ENCODE assay signal across 1 cellular context in the genomic region with DNA sequence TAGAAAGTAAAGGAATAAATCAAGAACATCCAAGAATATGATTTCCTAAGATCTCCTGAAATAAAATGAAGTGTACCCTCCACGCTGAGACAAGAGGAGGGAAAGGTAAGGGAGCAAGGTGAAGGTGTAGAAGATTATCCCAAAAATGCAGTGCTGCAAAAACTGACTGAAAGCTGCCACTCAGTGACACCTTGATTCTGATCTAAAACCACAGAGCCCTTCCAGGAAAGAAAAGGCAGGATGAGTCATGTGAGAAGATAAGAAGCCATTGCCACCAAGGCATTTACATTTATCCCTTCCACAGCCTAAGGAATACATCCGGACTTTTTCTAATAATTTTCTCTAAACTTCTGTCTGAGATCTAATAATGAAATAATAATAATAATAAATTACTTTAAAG.
TF ChIP-seq lines count a peak whose summit lies in the region.

No MANE protein-coding gene starts in this region.

TF ChIP-seq in K562, 482 proteins besides CTCF, POLR2A, EP300 and RAD21 (continued from another document and continues in another):
- TF ChIP-seq, protein P1, sequence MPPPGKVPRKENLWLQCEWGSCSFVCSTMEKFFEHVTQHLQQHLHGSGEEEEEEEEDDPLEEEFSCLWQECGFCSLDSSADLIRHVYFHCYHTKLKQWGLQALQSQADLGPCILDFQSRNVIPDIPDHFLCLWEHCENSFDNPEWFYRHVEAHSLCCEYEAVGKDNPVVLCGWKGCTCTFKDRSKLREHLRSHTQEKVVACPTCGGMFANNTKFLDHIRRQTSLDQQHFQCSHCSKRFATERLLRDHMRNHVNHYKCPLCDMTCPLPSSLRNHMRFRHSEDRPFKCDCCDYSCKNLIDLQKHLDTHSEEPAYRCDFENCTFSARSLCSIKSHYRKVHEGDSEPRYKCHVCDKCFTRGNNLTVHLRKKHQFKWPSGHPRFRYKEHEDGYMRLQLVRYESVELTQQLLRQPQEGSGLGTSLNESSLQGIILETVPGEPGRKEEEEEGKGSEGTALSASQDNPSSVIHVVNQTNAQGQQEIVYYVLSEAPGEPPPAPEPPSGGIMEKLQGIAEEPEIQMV (tag; conservative IDR thresholded peaks at IDR 0.05; ENCODE audit: low read depth), result no peak
- TF ChIP-seq, protein P2, sequence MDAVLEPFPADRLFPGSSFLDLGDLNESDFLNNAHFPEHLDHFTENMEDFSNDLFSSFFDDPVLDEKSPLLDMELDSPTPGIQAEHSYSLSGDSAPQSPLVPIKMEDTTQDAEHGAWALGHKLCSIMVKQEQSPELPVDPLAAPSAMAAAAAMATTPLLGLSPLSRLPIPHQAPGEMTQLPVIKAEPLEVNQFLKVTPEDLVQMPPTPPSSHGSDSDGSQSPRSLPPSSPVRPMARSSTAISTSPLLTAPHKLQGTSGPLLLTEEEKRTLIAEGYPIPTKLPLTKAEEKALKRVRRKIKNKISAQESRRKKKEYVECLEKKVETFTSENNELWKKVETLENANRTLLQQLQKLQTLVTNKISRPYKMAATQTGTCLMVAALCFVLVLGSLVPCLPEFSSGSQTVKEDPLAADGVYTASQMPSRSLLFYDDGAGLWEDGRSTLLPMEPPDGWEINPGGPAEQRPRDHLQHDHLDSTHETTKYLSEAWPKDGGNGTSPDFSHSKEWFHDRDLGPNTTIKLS (IDR thresholded peaks at IDR 0.05; ENCODE audit: borderline replicate concordance, low read depth), result no peak
- TF ChIP-seq, protein P3, sequence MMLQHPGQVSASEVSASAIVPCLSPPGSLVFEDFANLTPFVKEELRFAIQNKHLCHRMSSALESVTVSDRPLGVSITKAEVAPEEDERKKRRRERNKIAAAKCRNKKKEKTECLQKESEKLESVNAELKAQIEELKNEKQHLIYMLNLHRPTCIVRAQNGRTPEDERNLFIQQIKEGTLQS (IDR thresholded peaks at IDR 0.05), result peak; percentile 85
- TF ChIP-seq, protein P3 (CRISPR knock-in tag; conservative IDR thresholded peaks at IDR 0.05), result no peak
- TF ChIP-seq ZNF165 (CRISPR knock-in tag; IDR thresholded peaks at IDR 0.05; ENCODE audit: borderline replicate concordance) (no peak), SOX6 (IDR thresholded peaks at IDR 0.05) (peak; percentile 43; the same call in 1 of the 2 replicates), SLC30A9 (CRISPR knock-in tag; IDR thresholded peaks at IDR 0.05) (no peak), ZNF134 (CRISPR knock-in tag; conservative IDR thresholded peaks at IDR 0.05) (no peak), SNIP1 (IDR thresholded peaks at IDR 0.05; ENCODE audit: low read depth) (no peak), SMARCA4 (IDR thresholded peaks at IDR 0.05) (peak; percentile 90), POLR3G (IDR thresholded peaks at IDR 0.05; ENCODE audit: extremely low read depth, insufficient read length, insufficient replicate concordance) (no peak), STAT5B (CRISPR knock-in tag; IDR thresholded peaks at IDR 0.05) (no peak), PHF20 (IDR thresholded peaks at IDR 0.05; ENCODE audit: partially characterized antibody) (no peak), ZNF224 (CRISPR knock-in tag; IDR thresholded peaks at IDR 0.05) (no peak), ESRRA (IDR thresholded peaks at IDR 0.05; ENCODE audit: borderline replicate concordance, low read depth) (peak; percentile 74; the same call in 1 of the 2 replicates), MEIS2 (IDR thresholded peaks at IDR 0.05; ENCODE audit: partially characterized antibody) (peak; percentile 96), C11orf30 (IDR thresholded peaks at IDR 0.05; ENCODE audit: low read depth) (peak; percentile 55), CTBP1 (IDR thresholded peaks at IDR 0.05; ENCODE audit: borderline replicate concordance) (peak; percentile 42; the same call in 1 of the 2 replicates), MXI1 (IDR thresholded peaks at IDR 0.05; ENCODE audit: low read depth, low read length) (no peak), GATAD2B (IDR thresholded peaks at IDR 0.05; ENCODE audit: borderline replicate concordance) (peak; percentile 53; the same call in 1 of the 2 replicates), ATF7 (IDR thresholded peaks at IDR 0.05) (0 out of 2 replicates have a peak, but pooled peaks have one; percentile 12), TEAD4 (IDR thresholded peaks at IDR 0.05; ENCODE audit: low read length) (0 out of 2 replicates have a peak, but pooled peaks have one; percentile 16), TEAD4 (CRISPR knock-in tag; IDR thresholded peaks at IDR 0.05; ENCODE audit: borderline replicate concordance) (no peak), MTA1 (IDR thresholded peaks at IDR 0.05; ENCODE audit: borderline replicate concordance) (peak; percentile 46; the same call in 1 of the 2 replicates), NBN (IDR thresholded peaks at IDR 0.05; ENCODE audit: low read depth) (no peak), NEUROD1 (IDR thresholded peaks at IDR 0.05; ENCODE audit: borderline replicate concordance, low read depth, low read length, partially characterized antibody) (peak; percentile 42)
- TF ChIP-seq, protein P4, sequence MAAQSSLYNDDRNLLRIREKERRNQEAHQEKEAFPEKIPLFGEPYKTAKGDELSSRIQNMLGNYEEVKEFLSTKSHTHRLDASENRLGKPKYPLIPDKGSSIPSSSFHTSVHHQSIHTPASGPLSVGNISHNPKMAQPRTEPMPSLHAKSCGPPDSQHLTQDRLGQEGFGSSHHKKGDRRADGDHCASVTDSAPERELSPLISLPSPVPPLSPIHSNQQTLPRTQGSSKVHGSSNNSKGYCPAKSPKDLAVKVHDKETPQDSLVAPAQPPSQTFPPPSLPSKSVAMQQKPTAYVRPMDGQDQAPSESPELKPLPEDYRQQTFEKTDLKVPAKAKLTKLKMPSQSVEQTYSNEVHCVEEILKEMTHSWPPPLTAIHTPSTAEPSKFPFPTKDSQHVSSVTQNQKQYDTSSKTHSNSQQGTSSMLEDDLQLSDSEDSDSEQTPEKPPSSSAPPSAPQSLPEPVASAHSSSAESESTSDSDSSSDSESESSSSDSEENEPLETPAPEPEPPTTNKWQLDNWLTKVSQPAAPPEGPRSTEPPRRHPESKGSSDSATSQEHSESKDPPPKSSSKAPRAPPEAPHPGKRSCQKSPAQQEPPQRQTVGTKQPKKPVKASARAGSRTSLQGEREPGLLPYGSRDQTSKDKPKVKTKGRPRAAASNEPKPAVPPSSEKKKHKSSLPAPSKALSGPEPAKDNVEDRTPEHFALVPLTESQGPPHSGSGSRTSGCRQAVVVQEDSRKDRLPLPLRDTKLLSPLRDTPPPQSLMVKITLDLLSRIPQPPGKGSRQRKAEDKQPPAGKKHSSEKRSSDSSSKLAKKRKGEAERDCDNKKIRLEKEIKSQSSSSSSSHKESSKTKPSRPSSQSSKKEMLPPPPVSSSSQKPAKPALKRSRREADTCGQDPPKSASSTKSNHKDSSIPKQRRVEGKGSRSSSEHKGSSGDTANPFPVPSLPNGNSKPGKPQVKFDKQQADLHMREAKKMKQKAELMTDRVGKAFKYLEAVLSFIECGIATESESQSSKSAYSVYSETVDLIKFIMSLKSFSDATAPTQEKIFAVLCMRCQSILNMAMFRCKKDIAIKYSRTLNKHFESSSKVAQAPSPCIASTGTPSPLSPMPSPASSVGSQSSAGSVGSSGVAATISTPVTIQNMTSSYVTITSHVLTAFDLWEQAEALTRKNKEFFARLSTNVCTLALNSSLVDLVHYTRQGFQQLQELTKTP (IDR thresholded peaks at IDR 0.05; ENCODE audit: low read depth in 1 of 2, partially characterized antibody in 2 of 2), result no peak
- TF ChIP-seq, protein P5, sequence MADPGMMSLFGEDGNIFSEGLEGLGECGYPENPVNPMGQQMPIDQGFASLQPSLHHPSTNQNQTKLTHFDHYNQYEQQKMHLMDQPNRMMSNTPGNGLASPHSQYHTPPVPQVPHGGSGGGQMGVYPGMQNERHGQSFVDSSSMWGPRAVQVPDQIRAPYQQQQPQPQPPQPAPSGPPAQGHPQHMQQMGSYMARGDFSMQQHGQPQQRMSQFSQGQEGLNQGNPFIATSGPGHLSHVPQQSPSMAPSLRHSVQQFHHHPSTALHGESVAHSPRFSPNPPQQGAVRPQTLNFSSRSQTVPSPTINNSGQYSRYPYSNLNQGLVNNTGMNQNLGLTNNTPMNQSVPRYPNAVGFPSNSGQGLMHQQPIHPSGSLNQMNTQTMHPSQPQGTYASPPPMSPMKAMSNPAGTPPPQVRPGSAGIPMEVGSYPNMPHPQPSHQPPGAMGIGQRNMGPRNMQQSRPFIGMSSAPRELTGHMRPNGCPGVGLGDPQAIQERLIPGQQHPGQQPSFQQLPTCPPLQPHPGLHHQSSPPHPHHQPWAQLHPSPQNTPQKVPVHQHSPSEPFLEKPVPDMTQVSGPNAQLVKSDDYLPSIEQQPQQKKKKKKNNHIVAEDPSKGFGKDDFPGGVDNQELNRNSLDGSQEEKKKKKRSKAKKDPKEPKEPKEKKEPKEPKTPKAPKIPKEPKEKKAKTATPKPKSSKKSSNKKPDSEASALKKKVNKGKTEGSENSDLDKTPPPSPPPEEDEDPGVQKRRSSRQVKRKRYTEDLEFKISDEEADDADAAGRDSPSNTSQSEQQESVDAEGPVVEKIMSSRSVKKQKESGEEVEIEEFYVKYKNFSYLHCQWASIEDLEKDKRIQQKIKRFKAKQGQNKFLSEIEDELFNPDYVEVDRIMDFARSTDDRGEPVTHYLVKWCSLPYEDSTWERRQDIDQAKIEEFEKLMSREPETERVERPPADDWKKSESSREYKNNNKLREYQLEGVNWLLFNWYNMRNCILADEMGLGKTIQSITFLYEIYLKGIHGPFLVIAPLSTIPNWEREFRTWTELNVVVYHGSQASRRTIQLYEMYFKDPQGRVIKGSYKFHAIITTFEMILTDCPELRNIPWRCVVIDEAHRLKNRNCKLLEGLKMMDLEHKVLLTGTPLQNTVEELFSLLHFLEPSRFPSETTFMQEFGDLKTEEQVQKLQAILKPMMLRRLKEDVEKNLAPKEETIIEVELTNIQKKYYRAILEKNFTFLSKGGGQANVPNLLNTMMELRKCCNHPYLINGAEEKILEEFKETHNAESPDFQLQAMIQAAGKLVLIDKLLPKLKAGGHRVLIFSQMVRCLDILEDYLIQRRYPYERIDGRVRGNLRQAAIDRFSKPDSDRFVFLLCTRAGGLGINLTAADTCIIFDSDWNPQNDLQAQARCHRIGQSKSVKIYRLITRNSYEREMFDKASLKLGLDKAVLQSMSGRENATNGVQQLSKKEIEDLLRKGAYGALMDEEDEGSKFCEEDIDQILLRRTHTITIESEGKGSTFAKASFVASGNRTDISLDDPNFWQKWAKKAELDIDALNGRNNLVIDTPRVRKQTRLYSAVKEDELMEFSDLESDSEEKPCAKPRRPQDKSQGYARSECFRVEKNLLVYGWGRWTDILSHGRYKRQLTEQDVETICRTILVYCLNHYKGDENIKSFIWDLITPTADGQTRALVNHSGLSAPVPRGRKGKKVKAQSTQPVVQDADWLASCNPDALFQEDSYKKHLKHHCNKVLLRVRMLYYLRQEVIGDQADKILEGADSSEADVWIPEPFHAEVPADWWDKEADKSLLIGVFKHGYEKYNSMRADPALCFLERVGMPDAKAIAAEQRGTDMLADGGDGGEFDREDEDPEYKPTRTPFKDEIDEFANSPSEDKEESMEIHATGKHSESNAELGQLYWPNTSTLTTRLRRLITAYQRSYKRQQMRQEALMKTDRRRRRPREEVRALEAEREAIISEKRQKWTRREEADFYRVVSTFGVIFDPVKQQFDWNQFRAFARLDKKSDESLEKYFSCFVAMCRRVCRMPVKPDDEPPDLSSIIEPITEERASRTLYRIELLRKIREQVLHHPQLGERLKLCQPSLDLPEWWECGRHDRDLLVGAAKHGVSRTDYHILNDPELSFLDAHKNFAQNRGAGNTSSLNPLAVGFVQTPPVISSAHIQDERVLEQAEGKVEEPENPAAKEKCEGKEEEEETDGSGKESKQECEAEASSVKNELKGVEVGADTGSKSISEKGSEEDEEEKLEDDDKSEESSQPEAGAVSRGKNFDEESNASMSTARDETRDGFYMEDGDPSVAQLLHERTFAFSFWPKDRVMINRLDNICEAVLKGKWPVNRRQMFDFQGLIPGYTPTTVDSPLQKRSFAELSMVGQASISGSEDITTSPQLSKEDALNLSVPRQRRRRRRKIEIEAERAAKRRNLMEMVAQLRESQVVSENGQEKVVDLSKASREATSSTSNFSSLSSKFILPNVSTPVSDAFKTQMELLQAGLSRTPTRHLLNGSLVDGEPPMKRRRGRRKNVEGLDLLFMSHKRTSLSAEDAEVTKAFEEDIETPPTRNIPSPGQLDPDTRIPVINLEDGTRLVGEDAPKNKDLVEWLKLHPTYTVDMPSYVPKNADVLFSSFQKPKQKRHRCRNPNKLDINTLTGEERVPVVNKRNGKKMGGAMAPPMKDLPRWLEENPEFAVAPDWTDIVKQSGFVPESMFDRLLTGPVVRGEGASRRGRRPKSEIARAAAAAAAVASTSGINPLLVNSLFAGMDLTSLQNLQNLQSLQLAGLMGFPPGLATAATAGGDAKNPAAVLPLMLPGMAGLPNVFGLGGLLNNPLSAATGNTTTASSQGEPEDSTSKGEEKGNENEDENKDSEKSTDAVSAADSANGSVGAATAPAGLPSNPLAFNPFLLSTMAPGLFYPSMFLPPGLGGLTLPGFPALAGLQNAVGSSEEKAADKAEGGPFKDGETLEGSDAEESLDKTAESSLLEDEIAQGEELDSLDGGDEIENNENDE (IDR thresholded peaks at IDR 0.05; ENCODE audit: low read depth, low read length), result no peak
- TF ChIP-seq, protein P6, sequence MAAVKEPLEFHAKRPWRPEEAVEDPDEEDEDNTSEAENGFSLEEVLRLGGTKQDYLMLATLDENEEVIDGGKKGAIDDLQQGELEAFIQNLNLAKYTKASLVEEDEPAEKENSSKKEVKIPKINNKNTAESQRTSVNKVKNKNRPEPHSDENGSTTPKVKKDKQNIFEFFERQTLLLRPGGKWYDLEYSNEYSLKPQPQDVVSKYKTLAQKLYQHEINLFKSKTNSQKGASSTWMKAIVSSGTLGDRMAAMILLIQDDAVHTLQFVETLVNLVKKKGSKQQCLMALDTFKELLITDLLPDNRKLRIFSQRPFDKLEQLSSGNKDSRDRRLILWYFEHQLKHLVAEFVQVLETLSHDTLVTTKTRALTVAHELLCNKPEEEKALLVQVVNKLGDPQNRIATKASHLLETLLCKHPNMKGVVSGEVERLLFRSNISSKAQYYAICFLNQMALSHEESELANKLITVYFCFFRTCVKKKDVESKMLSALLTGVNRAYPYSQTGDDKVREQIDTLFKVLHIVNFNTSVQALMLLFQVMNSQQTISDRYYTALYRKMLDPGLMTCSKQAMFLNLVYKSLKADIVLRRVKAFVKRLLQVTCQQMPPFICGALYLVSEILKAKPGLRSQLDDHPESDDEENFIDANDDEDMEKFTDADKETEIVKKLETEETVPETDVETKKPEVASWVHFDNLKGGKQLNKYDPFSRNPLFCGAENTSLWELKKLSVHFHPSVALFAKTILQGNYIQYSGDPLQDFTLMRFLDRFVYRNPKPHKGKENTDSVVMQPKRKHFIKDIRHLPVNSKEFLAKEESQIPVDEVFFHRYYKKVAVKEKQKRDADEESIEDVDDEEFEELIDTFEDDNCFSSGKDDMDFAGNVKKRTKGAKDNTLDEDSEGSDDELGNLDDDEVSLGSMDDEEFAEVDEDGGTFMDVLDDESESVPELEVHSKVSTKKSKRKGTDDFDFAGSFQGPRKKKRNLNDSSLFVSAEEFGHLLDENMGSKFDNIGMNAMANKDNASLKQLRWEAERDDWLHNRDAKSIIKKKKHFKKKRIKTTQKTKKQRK (IDR thresholded peaks at IDR 0.05; ENCODE audit: borderline replicate concordance, low read depth, low read length), result no peak
- TF ChIP-seq, protein P7, sequence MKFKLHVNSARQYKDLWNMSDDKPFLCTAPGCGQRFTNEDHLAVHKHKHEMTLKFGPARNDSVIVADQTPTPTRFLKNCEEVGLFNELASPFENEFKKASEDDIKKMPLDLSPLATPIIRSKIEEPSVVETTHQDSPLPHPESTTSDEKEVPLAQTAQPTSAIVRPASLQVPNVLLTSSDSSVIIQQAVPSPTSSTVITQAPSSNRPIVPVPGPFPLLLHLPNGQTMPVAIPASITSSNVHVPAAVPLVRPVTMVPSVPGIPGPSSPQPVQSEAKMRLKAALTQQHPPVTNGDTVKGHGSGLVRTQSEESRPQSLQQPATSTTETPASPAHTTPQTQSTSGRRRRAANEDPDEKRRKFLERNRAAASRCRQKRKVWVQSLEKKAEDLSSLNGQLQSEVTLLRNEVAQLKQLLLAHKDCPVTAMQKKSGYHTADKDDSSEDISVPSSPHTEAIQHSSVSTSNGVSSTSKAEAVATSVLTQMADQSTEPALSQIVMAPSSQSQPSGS (CRISPR knock-in tag; IDR thresholded peaks at IDR 0.05), result no peak
